Comparison of ENCODE assay signal across 8 cellular contexts in genomic region chr21:46322351-46323226, GRCh38. TPM values are rescaled to one million over a fixed set of nuclear protein-coding genes. Genes with fewer than 3 reads are reported as not detected.
A peak's percentile ranks its signal among the peaks of the same experiment; 100 is the strongest.
DNase-seq lines count a peak whose midpoint lies in the region; TF ChIP-seq lines count a peak whose summit lies in the region.

No MANE protein-coding gene starts in this region.

- peaks cover 36% of the 10 kb centered on the region for H3K4me1 Mint-ChIP-seq in T-helper 1 cell treated with Interleukin-12 subunit alpha and Interleukin-12 subunit beta and Interleukin-4 antibody, amounts not matched to agents 30 μg/mL and 1 μg/mL, for 36 hours (ENCODE audit: low read depth)

- peak overlapping the region; percentile 82 for H3K9ac ChIP-seq in fibroblast of lung (ENCODE audit: insufficient read depth, low read length)

- peaks cover 17% of the 10 kb centered on the region for H3K4me1 ChIP-seq in fibroblast of lung (ENCODE audit: control insufficient read depth, extremely low read depth, insufficient read depth, low read length)
- H3K4me1 ChIP-seq in ovary (ENCODE audit: insufficient read depth): peaks cover 11% of the 10 kb centered on the region

- H3K4me3 Mint-ChIP-seq in T-helper 1 cell treated with Interleukin-12 subunit alpha and Interleukin-12 subunit beta and Interleukin-4 antibody, amounts not matched to agents 30 μg/mL and 1 μg/mL, for 36 hours: peak overlapping the region; percentile 98

- H3K79me2 ChIP-seq in fibroblast of lung (ENCODE audit: control insufficient read depth, insufficient read depth, low read length): peaks cover 57% of the 10 kb centered on the region

- peaks cover 16% of the 10 kb centered on the region for H3K36me3 Mint-ChIP-seq in T-helper 1 cell treated with Interleukin-12 subunit alpha and Interleukin-12 subunit beta and Interleukin-4 antibody, amounts not matched to agents 30 μg/mL and 1 μg/mL, for 36 hours (ENCODE audit: low read depth)

- no peaks in the 10 kb centered on the region for H4K20me1 ChIP-seq in fibroblast of lung (ENCODE audit: control insufficient read depth, extremely low read depth, insufficient read depth, low read length)

- H3K9me3 ChIP-seq in fibroblast of lung (ENCODE audit: control insufficient read depth, insufficient read depth, low read depth, low read length): no peaks in the 10 kb centered on the region
- H3K9me3 ChIP-seq in ovary: no peaks in the 10 kb centered on the region

- H3K4me2 ChIP-seq in fibroblast of lung (ENCODE audit: extremely low read depth, insufficient read depth, low read length): peak overlapping the region; percentile 96

- H3K27ac Mint-ChIP-seq in T-helper 1 cell treated with Interleukin-12 subunit alpha and Interleukin-12 subunit beta and Interleukin-4 antibody, amounts not matched to agents 30 μg/mL and 1 μg/mL, for 36 hours: peak overlapping the region; percentile 93

- no peak for TF ChIP-seq CTCF in fibroblast of lung (conservative IDR thresholded peaks at IDR 0.05 in 1 of 2, IDR thresholded peaks at IDR 0.05 in 1 of 2; ENCODE audit: low read depth in 1 of 2, low read length in 2 of 2)
- TF ChIP-seq CTCF in ovary (IDR thresholded peaks at IDR 0.05): no peak

- no peak for TF ChIP-seq EP300 in ovary (IDR thresholded peaks at IDR 0.05)

- intact Hi-C loops in ovary (cut with DNase I): no loop called here

- no peak for TF ChIP-seq POLR2A in ovary (IDR thresholded peaks at IDR 0.05)

- H2AFZ ChIP-seq in fibroblast of lung (ENCODE audit: low read length): peak overlapping the region; percentile 81

- H3K27ac ChIP-seq in fibroblast of lung (ENCODE audit: insufficient read depth, low read length): peak overlapping the region; percentile 79
- H3K27ac ChIP-seq in ovary: no peak overlapping the region

- H3K4me3 ChIP-seq in fibroblast of lung (replicated peaks in 1 of 4; ENCODE audit: control extremely low read depth in 1 of 4, insufficient read depth in 1 of 4, low read depth in 3 of 4, low read length in 4 of 4) (peak overlapping the region; percentile 66 to 97 (median 94)), ovary (peak overlapping the region; percentile 83)

- peak; percentile 20 for DNase-seq in stimulated activated naive CD4-positive, alpha-beta T cell treated with Interleukin-2 at 50 U/mL for 16 hours (lab: John Stamatoyannopoulos, UW)
- no peak for DNase-seq in stimulated activated naive CD4-positive, alpha-beta T cell (lab: John Stamatoyannopoulos, UW)
- DNase-seq in fibroblast of lung (ENCODE audit: low read depth in 2 of 2): peak; percentile 24 to 62
- peak in 2 of 5 donors; percentile 46 to 53 for DNase-seq in ovary
- no peak for DNase-seq in Ammon's horn (ENCODE audit: low spot score)
- DNase-seq in amniotic stem cell (lab: John Stamatoyannopoulos, UW): no peak
- no peak for DNase-seq in SIG-M5 (lab: John Stamatoyannopoulos, UW)

- H3K9me3 Mint-ChIP-seq in T-helper 1 cell treated with Interleukin-12 subunit alpha and Interleukin-12 subunit beta and Interleukin-4 antibody, amounts not matched to agents 30 μg/mL and 1 μg/mL, for 36 hours: no peaks in the 10 kb centered on the region

- WGBS in ovary, 3 donors: 7 to 8% (median 7%) methylated on average over 50 of the region's 50 CpGs

- H3K27me3 Mint-ChIP-seq in T-helper 1 cell treated with Interleukin-12 subunit alpha and Interleukin-12 subunit beta and Interleukin-4 antibody, amounts not matched to agents 30 μg/mL and 1 μg/mL, for 36 hours (ENCODE audit: low read depth): no peaks in the 10 kb centered on the region

- H3K27me3 ChIP-seq in fibroblast of lung (ENCODE audit: control insufficient read depth, insufficient read depth, low read length) (no peaks in the 10 kb centered on the region), ovary (no peaks in the 10 kb centered on the region)

- H3K36me3 ChIP-seq in fibroblast of lung (ENCODE audit: control insufficient read depth, insufficient read depth, low read length) (peaks cover 4% of the 10 kb centered on the region), ovary (no peaks in the 10 kb centered on the region)

RNA-seq across cellular contexts. Expression of gene C21orf58, which starts 1.1 kb away (rescaled TPM):
- total RNA-seq in fibroblast of lung (1.3 and 2.5 TPM in 2 replicates), ovary (10 to 100 TPM in 1 of 7 donors, 1 to 10 TPM in 6; 1.6 to 26.8 (median 2.3) TPM)
- polyA plus RNA-seq in fibroblast of lung (1.4 and 2.3 TPM in 2 replicates), ovary (1 to 10 TPM in 1 of 2 donors, under 1 TPM in 1; 0.63 to 2.7 TPM)
- 0.73 and 2.5 TPM in 2 replicates for polyA plus RNA-seq in fibroblast of lung (2012)
- 3.1 and 4.3 TPM in 2 replicates for polyA minus RNA-seq in fibroblast of lung (ENCODE audit: low replicate concordance)

RNA-seq across cellular contexts. Expression of gene PCNT, which starts 1.4 kb away (rescaled TPM):
- 15.7 and 26.1 TPM in 2 replicates for total RNA-seq in fibroblast of lung
- polyA plus RNA-seq in fibroblast of lung: 7.4 and 11.1 TPM in 2 replicates
- polyA plus RNA-seq in fibroblast of lung (2012): 9.9 and 12.6 TPM in 2 replicates
- polyA minus RNA-seq in fibroblast of lung (ENCODE audit: low replicate concordance): 33.4 and 56.0 TPM in 2 replicates
- 10 to 100 TPM; 14.7 to 28.2 (median 24.0) TPM for total RNA-seq in ovary
- polyA plus RNA-seq in ovary: 10 to 100 TPM; 11.1 to 11.4 TPM

RNA-seq across cellular contexts. Expression of gene YBEY, which starts 36.4 kb away (rescaled TPM):
- 15.9 and 23.6 TPM in 2 replicates for total RNA-seq in fibroblast of lung
- polyA plus RNA-seq in fibroblast of lung: 18.6 and 22.5 TPM in 2 replicates
- polyA plus RNA-seq in fibroblast of lung (2012): 16.1 and 16.9 TPM in 2 replicates
- 9.3 TPM in 1 of 2 replicates, not detected in the other for polyA minus RNA-seq in fibroblast of lung (ENCODE audit: low replicate concordance)
- 10 to 100 TPM; 10.7 to 22.6 (median 14.9) TPM for total RNA-seq in ovary
- polyA plus RNA-seq in ovary: 10 to 100 TPM; 16.4 to 27.9 TPM

RNA-seq across cellular contexts. Expression of gene MCM3AP, which starts 37.2 kb away (rescaled TPM):
- 64.6 and 71.9 TPM in 2 replicates for total RNA-seq in fibroblast of lung
- 40.4 and 52.4 TPM in 2 replicates for polyA plus RNA-seq in fibroblast of lung
- 42.3 and 46.0 TPM in 2 replicates for polyA plus RNA-seq in fibroblast of lung (2012)
- polyA minus RNA-seq in fibroblast of lung (ENCODE audit: low replicate concordance): 60.8 and 91.0 TPM in 2 replicates
- total RNA-seq in ovary: 10 to 100 TPM; 58.2 to 89.3 (median 84.5) TPM
- 10 to 100 TPM; 35.9 to 50.4 TPM for polyA plus RNA-seq in ovary

Comparison
In these comparisons a context has a peak if more than half of its experiments do, and no peak if none do; other contexts are left out.
1. DNase-seq: peak in stimulated activated naive CD4-positive, alpha-beta T cell treated with Interleukin-2 at 50 U/mL for 16 hours (single experiment) and fibroblast of lung (2 of 2); none in stimulated activated naive CD4-positive, alpha-beta T cell (0 of 6), Ammon's horn (single experiment), amniotic stem cell (single experiment) and SIG-M5 (single experiment).